ENCODE assay signal across 8 cellular contexts in the genomic region with DNA sequence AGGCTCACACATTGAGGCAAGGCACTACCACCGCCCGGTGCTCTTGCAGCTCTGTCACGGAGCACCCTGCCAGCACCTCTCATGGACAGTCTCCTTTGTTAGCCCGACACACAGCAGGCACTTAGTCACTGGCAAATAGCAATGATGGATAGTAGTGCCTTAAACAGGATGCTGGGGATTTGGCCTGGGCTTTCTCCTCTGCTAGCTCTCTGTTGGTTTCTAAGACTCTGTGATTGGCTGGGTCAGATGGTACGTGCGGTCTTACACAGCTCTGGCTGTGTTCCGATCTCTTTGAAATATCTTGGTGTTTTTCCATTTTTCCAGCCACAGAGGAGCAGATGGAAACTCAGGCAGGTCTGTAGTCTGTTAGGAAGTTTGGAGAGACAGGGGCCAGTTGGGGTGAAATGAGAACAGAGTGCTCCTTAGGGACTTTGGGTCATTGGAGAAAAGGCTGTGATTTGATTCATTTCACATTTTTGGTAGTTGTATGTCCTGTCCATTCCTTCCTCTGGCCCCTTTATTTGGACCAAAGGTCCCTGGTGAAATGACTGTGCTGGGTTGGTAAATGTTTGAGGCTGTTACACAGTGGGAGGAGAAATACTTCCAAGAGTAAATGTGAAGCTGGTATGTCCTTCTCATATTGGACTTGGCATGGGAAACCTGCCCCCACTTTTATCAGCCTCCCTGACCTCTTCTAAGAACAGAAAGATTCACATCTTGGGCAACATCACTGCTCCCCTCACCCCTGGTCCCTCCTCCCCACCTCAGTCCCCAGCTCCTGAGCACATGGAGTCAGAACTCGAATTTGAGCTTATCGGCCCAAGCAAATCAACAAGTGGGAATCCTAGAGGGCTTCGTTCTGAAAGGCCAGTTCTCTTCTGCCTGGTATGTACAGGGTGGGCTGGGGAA. TPM values are rescaled to one million over a fixed set of nuclear protein-coding genes. Genes with fewer than 3 reads are reported as not detected.
A peak's percentile ranks its signal among the peaks of the same experiment; 100 is the strongest.
DNase-seq lines count a peak whose midpoint lies in the region; ATAC-seq and TF ChIP-seq lines count a peak whose summit lies in the region.

No MANE protein-coding gene starts in this region.

- no peaks in the 10 kb centered on the region for H3K27me3 Mint-ChIP-seq in naive thymus-derived CD8-positive, alpha-beta T cell

- TF ChIP-seq CTCF in AG09309 (IDR thresholded peaks at IDR 0.05; ENCODE audit: control insufficient read depth, insufficient read depth, low read depth, low read length, missing control alignments) (no peak), coronary artery (IDR thresholded peaks at IDR 0.05) (no peak)

- H3K4me3 ChIP-seq in AG09309 (ENCODE audit: control insufficient read depth, low read depth, low read length) (peak overlapping the region; percentile 15), coronary artery (peak overlapping the region; percentile 86)

- POLR2A ChIA-PET in naive thymus-derived CD8-positive, alpha-beta T cell (lab: Charles Lee): interaction anchor here (0.9 to 2.1 kb wide), 5 partner anchors 21 to 86 kb away, joined by 3 to 6 read pairs (median 3); partner anchors contain the start of genes DCTN4 and RBM22

- H3K4me3 Mint-ChIP-seq in naive thymus-derived CD8-positive, alpha-beta T cell: peak overlapping the region in 2 of 10 donors; percentile 19 to 45

- DNase-seq in AG09309 (ENCODE audit: low read depth): peak; percentile 98
- peak; percentile 78 for DNase-seq in MV-4-11 (lab: John Stamatoyannopoulos, UW)
- DNase-seq in coronary artery (ENCODE audit: low spot score): no peak
- no peak for DNase-seq in naive thymus-derived CD8-positive, alpha-beta T cell
- no peak for DNase-seq in effector CD8-positive, alpha-beta T cell (lab: John Stamatoyannopoulos, UW)
- DNase-seq in NCI-H146 (lab: John Stamatoyannopoulos, UW): no peak
- DNase-seq in DMS114 treated with DMSO at 0.1 percent for 48 hours (lab: John Stamatoyannopoulos, UW; ENCODE audit: unreplicated experiment): no peak

- H3K9me3 Mint-ChIP-seq in naive thymus-derived CD8-positive, alpha-beta T cell: no peaks in the 10 kb centered on the region

- no peaks in the 10 kb centered on the region for H3K36me3 Mint-ChIP-seq in naive thymus-derived CD8-positive, alpha-beta T cell

- ATAC-seq in naive thymus-derived CD8-positive, alpha-beta T cell: no peak
- no peak for ATAC-seq in HG03457 (IDR thresholded peaks at IDR 0.05; ENCODE audit: unreplicated experiment)

- peak overlapping the region; percentile 58 to 94 (median 82) for H3K27ac Mint-ChIP-seq in naive thymus-derived CD8-positive, alpha-beta T cell

- H3K4me1 Mint-ChIP-seq in naive thymus-derived CD8-positive, alpha-beta T cell: peaks cover 37 to 86% (median 78%) of the 10 kb centered on the region in 4 donors

- peak overlapping the region; percentile 89 to 95 for H3K27ac ChIP-seq in coronary artery

RNA-seq across cellular contexts. Expression of gene SMIM3, which starts 3.4 kb away (rescaled TPM):
- 1 to 10 TPM; 4.1 to 5.5 TPM for total RNA-seq in naive thymus-derived CD8-positive, alpha-beta T cell
- 10 to 100 TPM in 1 of 3 donors, 1 to 10 TPM in 2; 8.5 to 12.2 (median 8.6) TPM for polyA plus RNA-seq in naive thymus-derived CD8-positive, alpha-beta T cell

RNA-seq across cellular contexts. Expression of gene DCTN4, which starts 23.1 kb away (rescaled TPM):
- 10 to 100 TPM; 44.1 to 49.4 TPM for total RNA-seq in naive thymus-derived CD8-positive, alpha-beta T cell
- polyA plus RNA-seq in naive thymus-derived CD8-positive, alpha-beta T cell: 10 to 100 TPM in 1 of 3 donors, 1 to 10 TPM in 2; 8.1 to 11.5 (median 9.5) TPM

Comparison
In these comparisons a context has a peak if more than half of its experiments do, and no peak if none do; other contexts are left out.
1. DNase-seq: peak in AG09309 (single experiment) and MV-4-11 (single experiment); none in coronary artery (single experiment), naive thymus-derived CD8-positive, alpha-beta T cell (0 of 10), effector CD8-positive, alpha-beta T cell (single experiment), NCI-H146 (single experiment) and DMS114 treated with DMSO at 0.1 percent for 48 hours (single experiment).